ENCODE assay signal across 1 cellular context in genomic region chr10:16765532-16766365, GRCh38.
TF ChIP-seq lines count a peak whose summit lies in the region.

No MANE protein-coding gene starts in this region.

TF ChIP-seq in K562, 482 proteins besides CTCF, POLR2A, EP300 and RAD21 (continued from another document and continues in another):
- TF ChIP-seq ZBTB2 (IDR thresholded peaks at IDR 0.05) (no peak), FOXJ2 (tag; IDR thresholded peaks at IDR 0.05) (no peak), ZNF586 (CRISPR knock-in tag; conservative IDR thresholded peaks at IDR 0.05) (no peak), ARHGAP35 (IDR thresholded peaks at IDR 0.05; ENCODE audit: partially characterized antibody) (no peak), CBFA2T3 (IDR thresholded peaks at IDR 0.05) (peak; percentile 82), E2F4 (CRISPR knock-in tag; IDR thresholded peaks at IDR 0.05; ENCODE audit: low read depth) (no peak), TSC22D4 (tag; IDR thresholded peaks at IDR 0.05) (no peak), RREB1 (CRISPR knock-in tag; IDR thresholded peaks at IDR 0.05) (no peak), TCF7 (IDR thresholded peaks at IDR 0.05; ENCODE audit: borderline replicate concordance) (no peak), HMBOX1 (IDR thresholded peaks at IDR 0.05) (peak; percentile 67; the same call in 1 of the 2 replicates), CC2D1A (IDR thresholded peaks at IDR 0.05) (no peak), ZBTB17 (CRISPR knock-in tag; IDR thresholded peaks at IDR 0.05) (no peak), ATF6 (CRISPR knock-in tag; IDR thresholded peaks at IDR 0.05) (no peak), CCNT2 (IDR thresholded peaks at IDR 0.05; ENCODE audit: borderline replicate concordance, extremely low read depth, insufficient read length, low read depth, low read length) (peak; percentile 21), TAL1 (IDR thresholded peaks at IDR 0.05) (peak; percentile 63), EGR1 (conservative IDR thresholded peaks at IDR 0.05) (no peak), NCOA2 (IDR thresholded peaks at IDR 0.05; ENCODE audit: partially characterized antibody in 2 of 2) (no peak), NFE2L1 (tag; IDR thresholded peaks at IDR 0.05; ENCODE audit: borderline replicate concordance, low read depth) (no peak), ELF2 (CRISPR knock-in tag; IDR thresholded peaks at IDR 0.05) (no peak), ZBTB9 (CRISPR knock-in tag; IDR thresholded peaks at IDR 0.05) (no peak), CAMTA2 (CRISPR knock-in tag; conservative IDR thresholded peaks at IDR 0.05) (no peak), TEAD4 (IDR thresholded peaks at IDR 0.05; ENCODE audit: low read length) (peak; percentile 79), TEAD4 (CRISPR knock-in tag; IDR thresholded peaks at IDR 0.05; ENCODE audit: borderline replicate concordance) (no peak), SMARCB1 (IDR thresholded peaks at IDR 0.05; ENCODE audit: insufficient read length, low read depth) (no peak), ZSCAN32 (CRISPR knock-in tag; IDR thresholded peaks at IDR 0.05) (no peak), ZC3H11A (IDR thresholded peaks at IDR 0.05; ENCODE audit: low read depth, low read length) (no peak), JUND (IDR thresholded peaks at IDR 0.05; ENCODE audit: borderline replicate concordance, low read depth, low read length) (no peak), JUND (tag; IDR thresholded peaks at IDR 0.05; ENCODE audit: borderline replicate concordance, low read depth, low read length) (no peak; the same call in 2 of the 3 replicates), ZMIZ1 (IDR thresholded peaks at IDR 0.05; ENCODE audit: low read depth in 2 of 2, low read length in 2 of 2) (no peak), BACH1 (tag; IDR thresholded peaks at IDR 0.05) (no peak), NCOR1 (IDR thresholded peaks at IDR 0.05) (peak; percentile 77), POLR2AphosphoS2 (IDR thresholded peaks at IDR 0.05; ENCODE audit: low read length) (no peak), PHB (CRISPR knock-in tag; IDR thresholded peaks at IDR 0.05) (no peak), MYBL2 (IDR thresholded peaks at IDR 0.05; ENCODE audit: low read depth) (no peak), MYBL2 (CRISPR knock-in tag; IDR thresholded peaks at IDR 0.05; ENCODE audit: borderline replicate concordance) (no peak), GTF2F1 (IDR thresholded peaks at IDR 0.05; ENCODE audit: low read depth, low read length) (no peak), CBFA2T2 (conservative IDR thresholded peaks at IDR 0.05) (peak; percentile 70), PTRF (tag; IDR thresholded peaks at IDR 0.05) (no peak), PTBP1 (IDR thresholded peaks at IDR 0.05; ENCODE audit: low read depth, low read length) (no peak), MBD2 (IDR thresholded peaks at IDR 0.05; ENCODE audit: borderline replicate concordance, low read depth) (no peak), NFIC (IDR thresholded peaks at IDR 0.05) (no peak), FUS (optimal IDR thresholded peaks at IDR 0.05; ENCODE audit: low read depth, low read length) (no peak), ASH1L (IDR thresholded peaks at IDR 0.05; ENCODE audit: borderline replicate concordance, low read depth, partially characterized antibody) (no peak), MAX (CRISPR knock-in tag; IDR thresholded peaks at IDR 0.05) (no peak), HDAC2 (IDR thresholded peaks at IDR 0.05) (no peak), DLX4 (CRISPR knock-in tag; IDR thresholded peaks at IDR 0.05) (no peak), ZNF778 (CRISPR knock-in tag; IDR thresholded peaks at IDR 0.05) (no peak), SOX6 (IDR thresholded peaks at IDR 0.05) (peak; percentile 39; the same call in 1 of the 2 replicates), ZFP30 (CRISPR knock-in tag; IDR thresholded peaks at IDR 0.05; ENCODE audit: borderline replicate concordance) (no peak)
